In genomic region chr5:14277407-14278320, GRCh38 we compare ENCODE assay signal across 13 cellular contexts.
A peak's percentile ranks its signal among the peaks of the same experiment; 100 is the strongest.
DNase-seq lines count a peak whose midpoint lies in the region; ATAC-seq and TF ChIP-seq lines count a peak whose summit lies in the region.
"Had no signal": no experiment of that assay in that cellular context is flagged by ENCODE, and none has a peak within 500 bp of the region (broad histone marks: within the 10 kb centered on the region; RNA-seq: fewer than 3 reads in every experiment).

No MANE protein-coding gene starts in this region.

- peaks cover 10% of the 10 kb centered on the region for H3K4me1 ChIP-seq in endocrine pancreas (ENCODE audit: control insufficient read depth, insufficient read depth, low read length)

- H3K36me3 Mint-ChIP-seq in activated CD4-positive, alpha-beta memory T cell treated with anti-CD3 and anti-CD28 coated beads for 36 hours = no peaks in the 10 kb centered on the region
- H3K36me3 Mint-ChIP-seq: CD4-positive, alpha-beta memory T cell had no signal

- H3K9ac ChIP-seq in endocrine pancreas (ENCODE audit: control insufficient read depth, insufficient read depth, low read length) = no peak overlapping the region

- ATAC-seq in GM21367 (IDR thresholded peaks at IDR 0.05; ENCODE audit: unreplicated experiment) (peak; percentile 52), HG03378 (IDR thresholded peaks at IDR 0.05; ENCODE audit: unreplicated experiment) (peak; percentile 73)
- ATAC-seq: activated T-cell treated with anti-CD3 and anti-CD28 coated beads, Interleukin-2, amount 50 U/mL, for 4 hours had no signal

- no peaks in the 10 kb centered on the region for H3K27me3 ChIP-seq in endocrine pancreas (ENCODE audit: control insufficient read depth, insufficient read depth, low read length)
- H3K27me3 ChIP-seq: brain microvascular endothelial cell had no signal

- H3K36me3 ChIP-seq in endocrine pancreas (ENCODE audit: control insufficient read depth, insufficient read depth, low read length) = no peaks in the 10 kb centered on the region

- H3K9me3 Mint-ChIP-seq in activated CD4-positive, alpha-beta memory T cell treated with anti-CD3 and anti-CD28 coated beads for 36 hours = no peaks in the 10 kb centered on the region
- H3K9me3 Mint-ChIP-seq: activated T-cell treated with anti-CD3 and anti-CD28 coated beads, Interleukin-2, amount 50 U/mL, for 4 hours; CD4-positive, alpha-beta memory T cell; nephron progenitor cell had no signal

- H3K4me1 Mint-ChIP-seq in activated CD4-positive, alpha-beta memory T cell treated with anti-CD3 and anti-CD28 coated beads for 36 hours (ENCODE audit: low read depth) = peaks cover 2% of the 10 kb centered on the region

- peak; percentile 6 for TF ChIP-seq CTCF in GM10266 (IDR thresholded peaks at IDR 0.05; ENCODE audit: control insufficient read depth, insufficient read depth, low read depth, missing control alignments)

- H3K9me3 ChIP-seq in endocrine pancreas (ENCODE audit: control insufficient read depth, low read length) = no peaks in the 10 kb centered on the region

- CTCF ChIA-PET in activated CD4-positive, alpha-beta memory T cell treated with anti-CD3 and anti-CD28 coated beads for 36 hours (lab: Charles Lee) = no interaction called here

- intact Hi-C loops in activated CD4-positive, alpha-beta memory T cell treated with anti-CD3 and anti-CD28 coated beads for 36 hours (cut with micrococcal nuclease) = no loop called here

- H3K27ac Mint-ChIP-seq in activated CD4-positive, alpha-beta memory T cell treated with anti-CD3 and anti-CD28 coated beads for 36 hours = no peak overlapping the region
- H3K27ac Mint-ChIP-seq: CD4-positive, alpha-beta memory T cell; nephron progenitor cell had no signal

- POLR2A ChIA-PET in activated CD4-positive, alpha-beta memory T cell treated with anti-CD3 and anti-CD28 coated beads for 36 hours (lab: Charles Lee) = no interaction called here

- H3K27me3 Mint-ChIP-seq in activated CD4-positive, alpha-beta memory T cell treated with anti-CD3 and anti-CD28 coated beads for 36 hours = peaks cover 12% of the 10 kb centered on the region

- H3K4me3 Mint-ChIP-seq in activated CD4-positive, alpha-beta memory T cell treated with anti-CD3 and anti-CD28 coated beads for 36 hours = no peak overlapping the region
- H3K4me3 Mint-ChIP-seq: activated T-cell treated with anti-CD3 and anti-CD28 coated beads, Interleukin-2, amount 50 U/mL, for 4 hours; nephron progenitor cell had no signal

- peak overlapping the region; percentile 43 for H3K4me3 ChIP-seq in endocrine pancreas (ENCODE audit: control insufficient read depth, insufficient read depth, low read length)

- no peak for DNase-seq in GM10266 (ENCODE audit: extremely low spot score)
- no peak for DNase-seq in activated CD4-positive, alpha-beta memory T cell treated with anti-CD3 and anti-CD28 coated beads for 36 hours
- no peak for DNase-seq in NCI-H1092 (lab: John Stamatoyannopoulos, UW)
- no peak for DNase-seq in mesenteric fat pad (ENCODE audit: low spot score)
- DNase-seq in CD1c-positive myeloid dendritic cell (ENCODE audit: extremely low spot score) = no peak
- DNase-seq: activated T-cell treated with anti-CD3 and anti-CD28 coated beads, Interleukin-2, amount 50 U/mL, for 4 hours; brain microvascular endothelial cell; CD4-positive, alpha-beta memory T cell; kidney; nephron progenitor cell had no signal
